Comparison of ENCODE assay signal across 15 cellular contexts in genomic region chr16:87601322-87602004, GRCh38. TPM values are rescaled to one million over a fixed set of nuclear protein-coding genes. Genes with fewer than 3 reads are reported as not detected.
DNase-seq lines count a peak whose midpoint lies in the region; ATAC-seq, FAIRE-seq and TF ChIP-seq lines count a peak whose summit lies in the region.
"Had no signal": no experiment of that assay in that cellular context is flagged by ENCODE, and none has a peak within 500 bp of the region (broad histone marks: within the 10 kb centered on the region; RNA-seq: fewer than 3 reads in every experiment).

No MANE protein-coding gene starts in this region.

- no peak overlapping the region for H2BK15ac ChIP-seq in neuronal stem cell (ENCODE audit: low read length)

- intact Hi-C loops in endothelial cell of umbilical vein (cut with micrococcal nuclease) (no loop called here), ovary (cut with DNase I) (no loop called here)

- FAIRE-seq in HTR-8/SVneo (lab: Jason Lieb, UNC) (peak; percentile 16), endothelial cell of umbilical vein (lab: Jason Lieb, UNC) (no peak)

- no peak overlapping the region for H3K23ac ChIP-seq in neuronal stem cell (ENCODE audit: low read depth, low read length, poor library complexity)

- POLR2A ChIA-PET in SK-N-SH (lab: Yijun Ruan, JAX), result interaction anchor here (1.1 kb wide), 1 partner anchor 13 kb away, joined by 3 read pairs; no protein-coding TSS in a partner anchor
- POLR2A ChIA-PET in endothelial cell of umbilical vein (lab: Charles Lee), result no interaction called here

- H2AK5ac ChIP-seq in neuronal stem cell (ENCODE audit: low read depth, low read length), result peak overlapping the region; percentile 12

- no peak overlapping the region for H3K4me2 ChIP-seq in SK-N-SH
- H3K4me2 ChIP-seq in endothelial cell of umbilical vein (ENCODE audit: insufficient read depth, low read length), result no peak overlapping the region
- peak overlapping the region; percentile 75 for H3K4me2 ChIP-seq in neuronal stem cell (ENCODE audit: insufficient read depth, low read length, poor library complexity, severe bottlenecking)

- H3K27me3 ChIP-seq in SK-N-SH (ENCODE audit: insufficient read depth) (peaks cover 67% of the 10 kb centered on the region), endothelial cell of umbilical vein (ENCODE audit: control insufficient read depth in 2 of 2, insufficient read depth in 2 of 2, low read length in 2 of 2) (peaks cover 50 to 51% of the 10 kb centered on the region in 2 experiments), neuronal stem cell (ENCODE audit: control insufficient read depth in 3 of 3, insufficient read depth in 3 of 3, low read depth in 1 of 3, low read length in 3 of 3) (peaks cover 0 to 71% (median 25%) of the 10 kb centered on the region in 3 experiments), ovary (peaks cover 10% of the 10 kb centered on the region)

- H3K79me2 ChIP-seq in SK-N-SH (ENCODE audit: insufficient read depth) (no peaks in the 10 kb centered on the region), endothelial cell of umbilical vein (ENCODE audit: control insufficient read depth, insufficient read depth, low read length) (no peaks in the 10 kb centered on the region)

- peaks cover 7% of the 10 kb centered on the region for H3K79me1 ChIP-seq in neuronal stem cell (ENCODE audit: low read depth, low read length)

- no peak overlapping the region for H4K8ac ChIP-seq in neuronal stem cell (ENCODE audit: low read depth, low read length)

- H2BK5ac ChIP-seq in neuronal stem cell (ENCODE audit: low read length), result no peak overlapping the region

- peak overlapping the region; percentile 8 for H3K4ac ChIP-seq in neuronal stem cell (ENCODE audit: low read length)

- DNase-seq in SK-N-SH (peak; percentile 50), HTR-8/SVneo (ENCODE audit: insufficient read length, low spot score) (no peak), endothelial cell of umbilical vein (ENCODE audit: low read depth, low spot score) (no peak), neuronal stem cell (ENCODE audit: low spot score) (no peak), ovary (no peak), foreskin fibroblast (no peak)
- DNase-seq: effector CD4-positive, alpha-beta T cell; foreskin keratinocyte; NCI-H2029 had no signal

- no peak overlapping the region for H2BK12ac ChIP-seq in neuronal stem cell (ENCODE audit: low read length)

- H3K27ac ChIP-seq in SK-N-SH (ENCODE audit: low read depth in 2 of 2, low read length in 1 of 2) (peak overlapping the region in 1 of 2 experiments; percentile 17; a peak in 1 of 4 replicates), endothelial cell of umbilical vein (ENCODE audit: insufficient read depth, low read depth, low read length) (no peak overlapping the region), neuronal stem cell (replicated peaks; ENCODE audit: low read length) (no peak overlapping the region), ovary (no peak overlapping the region)
- H3K27ac ChIP-seq: 22Rv1, foreskin keratinocyte had no signal

- TF ChIP-seq EP300 in SK-N-SH (IDR thresholded peaks at IDR 0.05; ENCODE audit: borderline replicate concordance in 1 of 2, low read depth in 1 of 2, low read length in 1 of 2), result no peak
- no peak for TF ChIP-seq EP300 in ovary (IDR thresholded peaks at IDR 0.05)

- H3K9ac ChIP-seq in SK-N-SH (no peak overlapping the region), endothelial cell of umbilical vein (replicated peaks; ENCODE audit: extremely low read depth, insufficient read depth, low read length) (no peak overlapping the region), neuronal stem cell (ENCODE audit: low read depth, low read length, poor library complexity) (peak overlapping the region; percentile 39)

- H3K9me3 ChIP-seq in SK-N-SH (no peaks in the 10 kb centered on the region), endothelial cell of umbilical vein (replicated peaks; ENCODE audit: control insufficient read depth, insufficient read depth, low read length) (no peaks in the 10 kb centered on the region), neuronal stem cell (replicated peaks in 1 of 2; ENCODE audit: control insufficient read depth in 2 of 2, insufficient read depth in 1 of 2, low read depth in 1 of 2, low read length in 2 of 2) (no peaks in the 10 kb centered on the region), ovary (no peaks in the 10 kb centered on the region)

- H3K4me3 ChIP-seq in SK-N-SH (ENCODE audit: low read depth in 2 of 2, low read length in 1 of 2) (peak overlapping the region in 1 of 2 experiments; percentile 37; a peak in 2 of 4 replicates), endothelial cell of umbilical vein (replicated peaks in 1 of 3; ENCODE audit: insufficient read depth in 1 of 3, low read depth in 1 of 3, low read length in 3 of 3) (no peak overlapping the region), neuronal stem cell (ENCODE audit: low read length in 2 of 2) (peak overlapping the region; percentile 39 to 74), ovary (no peak overlapping the region), foreskin fibroblast (ENCODE audit: low read depth in 1 of 2, low read length in 2 of 2) (no peak overlapping the region)

- TF ChIP-seq POLR2A in endothelial cell of umbilical vein (IDR thresholded peaks at IDR 0.05; ENCODE audit: low read depth, low read length), result no peak
- TF ChIP-seq POLR2A in GM18505 (IDR thresholded peaks at IDR 0.05; ENCODE audit: borderline replicate concordance, extremely low read depth, insufficient read depth, insufficient read length), result no peak
- no peak for TF ChIP-seq POLR2A in ovary (IDR thresholded peaks at IDR 0.05)

- H4K91ac ChIP-seq in neuronal stem cell (ENCODE audit: low read depth, low read length, poor library complexity), result no peak overlapping the region

- WGBS in SK-N-SH (ENCODE audit: low lambda C conversion rate), result 17% methylated on average over 20 of the region's 35 CpGs
- WGBS in neuronal stem cell (ENCODE audit: extremely low coverage in 2 of 2, insufficient read length in 2 of 2, insufficient replicate concordance in 1 of 2), 2 donors, result no CpG with 5 or more reads among the region's 35 CpGs
- WGBS in ovary, 3 donors, result 1 to 4% (median 3%) methylated on average over 34 to 35 of the region's 35 CpGs

- no peaks in the 10 kb centered on the region for H3F3A ChIP-seq in SK-N-SH (replicated peaks; ENCODE audit: insufficient read depth)

- ATAC-seq in SK-N-SH treated with all-trans-retinoic acid at 6 μM for 48 hours (no peak), GM18505 (IDR thresholded peaks at IDR 0.05; ENCODE audit: unreplicated experiment) (no peak)
- ATAC-seq: foreskin keratinocyte had no signal

- no peak overlapping the region for H3K14ac ChIP-seq in neuronal stem cell (ENCODE audit: low read length)

- H4K20me1 ChIP-seq in SK-N-SH (ENCODE audit: insufficient read depth) (no peaks in the 10 kb centered on the region), endothelial cell of umbilical vein (replicated peaks; ENCODE audit: control insufficient read depth, extremely low read depth, insufficient read depth, low read length) (no peaks in the 10 kb centered on the region)

- CTCF ChIA-PET in SK-N-SH (lab: Yijun Ruan, JAX), result interaction anchor here (0.8 to 3.8 kb wide), 4 partner anchors 13 to 185 kb away, joined by 3 to 23 read pairs (median 10); no protein-coding TSS in a partner anchor
- CTCF ChIA-PET in endothelial cell of umbilical vein (lab: Charles Lee), result no interaction called here

- H2AFZ ChIP-seq in SK-N-SH (ENCODE audit: low read depth), result no peak overlapping the region
- H2AFZ ChIP-seq in endothelial cell of umbilical vein (ENCODE audit: low read depth, low read length), result no peak overlapping the region
- H2AFZ ChIP-seq in neuronal stem cell (ENCODE audit: low read length), result peak overlapping the region; percentile 84

- dilution Hi-C loops in endothelial cell of umbilical vein (cut with MboI; ENCODE audit: extremely low pct_ligation_motif_present, low sequenced_read_pairs), result no loop called here

- H2BK120ac ChIP-seq in neuronal stem cell (ENCODE audit: low read depth, low read length), result no peak overlapping the region

- H3K9me2 ChIP-seq in SK-N-SH, result no peaks in the 10 kb centered on the region

- BruUV-seq in endothelial cell of umbilical vein (replicated peaks; lab: Mats Ljungman, UMichigan), result no TSS peak

- no peak for TF ChIP-seq RAD21 in SK-N-SH (IDR thresholded peaks at IDR 0.05; ENCODE audit: low read length)

- H3K36me3 ChIP-seq in SK-N-SH (replicated peaks in 1 of 2; ENCODE audit: control insufficient read depth in 1 of 2, insufficient read depth in 2 of 2, low read length in 1 of 2), result no peaks in the 10 kb centered on the region
- H3K36me3 ChIP-seq in endothelial cell of umbilical vein (ENCODE audit: control insufficient read depth in 2 of 2, extremely low read depth in 1 of 2, insufficient read depth in 2 of 2, low read length in 2 of 2), result no peaks in the 10 kb centered on the region
- H3K36me3 ChIP-seq in neuronal stem cell (replicated peaks in 1 of 2; ENCODE audit: control insufficient read depth in 2 of 2, insufficient read depth in 2 of 2, low read length in 2 of 2), result no peaks in the 10 kb centered on the region
- H3K36me3 ChIP-seq in ovary, result no peaks in the 10 kb centered on the region

- peak overlapping the region; percentile 33 for H3K18ac ChIP-seq in neuronal stem cell (ENCODE audit: low read length)

- TF ChIP-seq CTCF in SK-N-SH (IDR thresholded peaks at IDR 0.05) (no peak), endothelial cell of umbilical vein (IDR thresholded peaks at IDR 0.05; ENCODE audit: extremely low read depth in 1 of 2, insufficient read depth in 1 of 2, low read depth in 1 of 2, low read length in 2 of 2) (no peak), ovary (IDR thresholded peaks at IDR 0.05) (no peak), foreskin fibroblast (IDR thresholded peaks at IDR 0.05; ENCODE audit: low read depth, low read length) (no peak)

- H3K4me1 ChIP-seq in SK-N-SH (ENCODE audit: control insufficient read depth in 1 of 2, insufficient read depth in 2 of 2, low read depth in 1 of 2, low read length in 1 of 2) (peaks cover 0 to 25% of the 10 kb centered on the region in 2 experiments; a peak in 1 of 4 replicates), endothelial cell of umbilical vein (ENCODE audit: control insufficient read depth, extremely low read depth, insufficient read depth, low read length) (no peaks in the 10 kb centered on the region), neuronal stem cell (ENCODE audit: control insufficient read depth in 2 of 2, insufficient read depth in 1 of 2, low read depth in 1 of 2, low read length in 2 of 2) (peaks cover 5 to 16% of the 10 kb centered on the region in 2 donors), ovary (ENCODE audit: insufficient read depth) (peaks cover 1% of the 10 kb centered on the region)
- H3K4me1 ChIP-seq: foreskin keratinocyte had no signal

- no peaks in the 10 kb centered on the region for H3K9me1 ChIP-seq in endothelial cell of umbilical vein (replicated peaks; ENCODE audit: control insufficient read depth, extremely low read depth, insufficient read depth, low read length)

RNA-seq across cellular contexts. Expression of gene JPH3, which starts 0.8 kb away (rescaled TPM):
- polyA plus RNA-seq in SK-N-SH (2012; rRNA removed) (0.25 and 0.26 TPM in 2 replicates), endothelial cell of umbilical vein (0.30 and 0.35 TPM in 2 replicates), ovary (under 1 TPM; 0.22 to 0.23 TPM)
- polyA plus RNA-seq in SK-N-SH (2012; cell fraction: cytosol; rRNA removed), result 0.19 and 0.66 TPM in 2 replicates
- 0.15 and 0.20 TPM in 2 replicates for polyA plus RNA-seq in SK-N-SH (2012; cell fraction: nucleus; rRNA removed)
- total RNA-seq in endothelial cell of umbilical vein (0.09 and 0.22 TPM in 2 replicates), ovary (under 1 TPM in 4 of 7 donors, not detected in 3; 0.11 to 0.62 (median 0.47) TPM)
- polyA plus RNA-seq in endothelial cell of umbilical vein (2011; cell fraction: cytosol; rRNA removed), result 0.21 and 0.44 TPM in 2 replicates
- polyA plus RNA-seq in endothelial cell of umbilical vein (2011; cell fraction: nucleus; rRNA removed), result 0.13 and 0.29 TPM in 2 replicates
- 0.32 and 1.4 TPM in 2 replicates for polyA plus RNA-seq in endothelial cell of umbilical vein (2012)
- 0.25 and 0.27 TPM in 2 replicates for polyA minus RNA-seq in endothelial cell of umbilical vein
- polyA minus RNA-seq in endothelial cell of umbilical vein (2011; cell fraction: cytosol; rRNA and poly(A)+ RNA removed), result 0.61 TPM
- 0.14 TPM in 1 of 2 replicates, not detected in the other for polyA minus RNA-seq in endothelial cell of umbilical vein (2011; cell fraction: nucleus; rRNA and poly(A)+ RNA removed)
- polyA plus RNA-seq in neuronal stem cell (2013, experiment 1 of 2), result 18.1 TPM
- polyA plus RNA-seq in neuronal stem cell (2013, experiment 2 of 2), result 17.6 TPM
- total RNA-seq: foreskin keratinocyte, LHCN-M2, skeletal muscle tissue had no signal
- polyA plus RNA-seq: aorta, foreskin keratinocyte had no signal

Comparison
In these comparisons a context has a peak if more than half of its experiments do, and no peak if none do; other contexts are left out.
1. H3K4me3 ChIP-seq: peak in neuronal stem cell (2 of 2); none in endothelial cell of umbilical vein (0 of 3), ovary (single experiment) and foreskin fibroblast (0 of 2).